In the genomic region with DNA sequence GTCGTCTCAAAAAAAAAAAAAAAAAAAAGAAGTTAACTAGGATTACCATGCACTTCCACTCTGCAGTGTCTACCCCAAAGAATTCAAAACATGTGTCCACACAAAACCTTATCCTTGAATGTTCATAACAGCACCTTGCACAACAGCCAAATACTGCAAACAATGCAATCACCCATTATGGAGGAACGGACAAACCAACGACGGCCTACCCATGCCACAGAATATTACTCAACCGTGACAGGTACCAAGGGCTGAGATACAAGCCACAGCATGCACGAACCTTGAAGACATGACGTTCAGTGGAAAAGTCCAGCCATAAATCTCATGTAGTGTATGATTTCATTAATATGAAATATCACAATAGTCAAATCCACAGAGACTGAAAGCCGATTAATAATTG, we compare ENCODE assay signal across 38 cellular contexts. TPM values are rescaled to one million over a fixed set of nuclear protein-coding genes. Genes with fewer than 3 reads are reported as not detected.
A peak's percentile ranks its signal among the peaks of the same experiment; 100 is the strongest.
DNase-seq lines count a peak whose midpoint lies in the region; ATAC-seq and TF ChIP-seq lines count a peak whose summit lies in the region.
"Had no signal": no experiment of that assay in that cellular context is flagged by ENCODE, and none has a peak within 500 bp of the region (broad histone marks: within the 10 kb centered on the region; RNA-seq: fewer than 3 reads in every experiment).

No MANE protein-coding gene starts in this region.

- H3K4me2 ChIP-seq in PC-9: no peak overlapping the region

- H4K20me1 ChIP-seq in PC-9 (ENCODE audit: insufficient read depth): no peaks in the 10 kb centered on the region

- H3K36me3 Mint-ChIP-seq in MCF 10A (ENCODE audit: insufficient read depth, unreplicated experiment) (no peaks in the 10 kb centered on the region), chondrocyte (ENCODE audit: low read depth) (peaks cover 3% of the 10 kb centered on the region)
- H3K36me3 Mint-ChIP-seq: activated naive CD8-positive, alpha-beta T cell treated with anti-CD3 and anti-CD28 coated beads, Interleukin-2, amount 10 ng/mL, durations not matched to agents 7 days and 5 days; stimulated activated memory B cell treated with anti-CD40 and anti-IgM and Interleukin-4, amounts not matched to agents 10 μg/mL and 1 μg/mL and 100 μg/mL, for 72 hours had no signal

- BruUV-seq in MCF 10A (replicated peaks; lab: Mats Ljungman, UMichigan) (no TSS peak), PC-9 (replicated peaks; lab: Mats Ljungman, UMichigan) (no TSS peak)

- POLR2A ChIA-PET in MCF 10A (lab: Yijun Ruan, JAX): interaction anchor here (0.7 to 3.0 kb wide), 11 partner anchors 9 to 476 kb away, joined by 3 to 22 read pairs (median 8); a partner anchor contains a TSS
- POLR2A ChIA-PET in PC-9 (lab: Charles Lee; ENCODE audit: unreplicated experiment): no interaction called here

- H3K4me1 Mint-ChIP-seq in MCF 10A (ENCODE audit: insufficient read depth, unreplicated experiment) (peaks cover 34% of the 10 kb centered on the region), chondrocyte (ENCODE audit: low read depth) (peaks cover 11% of the 10 kb centered on the region)

- H3K27me3 ChIP-seq in breast epithelium: peaks cover 10 to 54% of the 10 kb centered on the region in 2 donors
- H3K27me3 ChIP-seq in PC-9 (ENCODE audit: insufficient read depth, low read depth): peaks cover 49% of the 10 kb centered on the region

- no peaks in the 10 kb centered on the region for H3K9me3 ChIP-seq in breast epithelium
- H3K9me3 ChIP-seq in PC-9 (ENCODE audit: insufficient read depth, low read depth): no peaks in the 10 kb centered on the region; the same call in 1 of the 2 replicates
- H3K9me3 ChIP-seq: ascending aorta, BE2C, esophagus muscularis mucosa, mucosa of descending colon had no signal

- no peak for TF ChIP-seq POLR2A in breast epithelium (IDR thresholded peaks at IDR 0.05)

- no peaks in the 10 kb centered on the region for H3K79me2 ChIP-seq in PC-9 (ENCODE audit: low read depth)

- peak; percentile 95 for DNase-seq in MCF 10A (ENCODE audit: unreplicated experiment)
- no peak for DNase-seq in breast epithelium (ENCODE audit: low spot score in 2 of 2)
- DNase-seq in NCI-H526 treated with DMSO at 0.1 percent for 48 hours (lab: John Stamatoyannopoulos, UW): peak; percentile 35
- peak; percentile 98 for DNase-seq in epithelial cell of esophagus (ENCODE audit: low read depth)
- peak; percentile 37 for DNase-seq in renal cortical epithelial cell (ENCODE audit: low read depth)
- DNase-seq in chondrocyte (ENCODE audit: low spot score): no peak
- no peak for DNase-seq in PC-9
- DNase-seq: ACHN; activated B cell treated with CpG ODN at 0.5 μM for 24 hours; activated CD4-positive, alpha-beta T cell treated with anti-CD3 and anti-CD28 coated beads, Interleukin-2, amount 50 U/mL, for 1 hour; activated gamma-delta T cell; activated naive CD8-positive, alpha-beta T cell treated with anti-CD3 and anti-CD28 coated beads, Interleukin-2, amount 10 ng/mL, durations not matched to agents 7 days and 5 days; activated T-cell treated with anti-CD3 and anti-CD28 coated beads, Interleukin-2, amount 50 U/mL, for 1 hour; BE2C; cortex of kidney; effector memory CD4-positive, alpha-beta T cell; foreskin melanocyte; H9; hippocampal formation; Karpas-422; left cardiac atrium; mucosa of descending colon; NCI-H1930; NCI-H2227 treated with DMSO at 0.1 percent for 48 hours; NCI-H748 treated with DMSO at 0.1 percent for 48 hours; OCI-M1 had no signal

- H3K36me3 ChIP-seq in breast epithelium (no peaks in the 10 kb centered on the region), PC-9 (ENCODE audit: low read depth) (no peaks in the 10 kb centered on the region)
- H3K36me3 ChIP-seq: ascending aorta, BE2C, esophagus muscularis mucosa had no signal

- no peak overlapping the region for H3K27ac ChIP-seq in breast epithelium
- no peak overlapping the region for H3K27ac ChIP-seq in PC-9
- H3K27ac ChIP-seq: ascending aorta, esophagus muscularis mucosa, SK-N-MC had no signal

- H3K27ac Mint-ChIP-seq in MCF 10A (ENCODE audit: low read depth, unreplicated experiment): peak overlapping the region; percentile 67
- no peak overlapping the region for H3K27ac Mint-ChIP-seq in chondrocyte (ENCODE audit: unreplicated experiment)
- H3K27ac Mint-ChIP-seq: activated B cell treated with CpG ODN at 0.5 μM for 24 hours; activated naive CD8-positive, alpha-beta T cell treated with anti-CD3 and anti-CD28 coated beads, Interleukin-2, amount 10 ng/mL, durations not matched to agents 7 days and 5 days; H9; natural killer cell treated with Interleukin-12 subunit alpha and Interleukin-12 subunit beta and Interleukin-15 and Interleukin-18, amount 100 ng/mL, for 72 hours; stimulated activated memory B cell treated with anti-CD40 and anti-IgM and Interleukin-4, amounts not matched to agents 10 μg/mL and 1 μg/mL and 100 μg/mL, for 72 hours had no signal

- CTCF ChIA-PET in MCF 10A (lab: Yijun Ruan, JAX) (interaction anchor here (0.6 to 1.1 kb wide), 2 partner anchors 13 to 186 kb away, joined by 3 to 4 read pairs; no protein-coding TSS in a partner anchor), PC-9 (lab: Charles Lee) (interaction anchor here (0.6 kb wide), 1 partner anchor 22 kb away, joined by 3 read pairs; no protein-coding TSS in a partner anchor)

- intact Hi-C loops in MCF 10A (cut with micrococcal nuclease) (loop anchor here (2.0 kb wide), 1 partner anchor 13 kb away; no protein-coding TSS in a partner anchor), breast epithelium (cut with DNase I; ENCODE audit: low total_unique reads) (no loop called here), PC-9 (cut with micrococcal nuclease; ENCODE audit: unreplicated experiment) (no loop called here)

- peak overlapping the region; percentile 39 for H3K4me3 Mint-ChIP-seq in MCF 10A (ENCODE audit: unreplicated experiment)
- H3K4me3 Mint-ChIP-seq in chondrocyte (ENCODE audit: unreplicated experiment): no peak overlapping the region
- H3K4me3 Mint-ChIP-seq: activated B cell treated with CpG ODN at 0.5 μM for 24 hours; activated naive CD8-positive, alpha-beta T cell treated with anti-CD3 and anti-CD28 coated beads, Interleukin-2, amount 10 ng/mL, durations not matched to agents 7 days and 5 days; H9; natural killer cell treated with Interleukin-12 subunit alpha and Interleukin-12 subunit beta and Interleukin-15 and Interleukin-18, amount 100 ng/mL, for 72 hours; stimulated activated memory B cell treated with anti-CD40 and anti-IgM and Interleukin-4, amounts not matched to agents 10 μg/mL and 1 μg/mL and 100 μg/mL, for 72 hours had no signal

- no peak for TF ChIP-seq CTCF in MCF 10A (IDR thresholded peaks at IDR 0.05; ENCODE audit: unreplicated experiment)
- TF ChIP-seq CTCF in breast epithelium (IDR thresholded peaks at IDR 0.05): no peak
- TF ChIP-seq CTCF in epithelial cell of esophagus (IDR thresholded peaks at IDR 0.05; ENCODE audit: insufficient read depth, low read depth, low read length, missing control alignments): no peak
- no peak for TF ChIP-seq CTCF in chondrocyte (IDR thresholded peaks at IDR 0.05)
- TF ChIP-seq CTCF in PC-9 (conservative IDR thresholded peaks at IDR 0.05): no peak

- H3K27me3 Mint-ChIP-seq in MCF 10A (ENCODE audit: insufficient read depth, unreplicated experiment): peaks cover 42% of the 10 kb centered on the region
- H3K27me3 Mint-ChIP-seq in chondrocyte (ENCODE audit: low read depth): peaks cover 48% of the 10 kb centered on the region

- no peaks in the 10 kb centered on the region for H3K9me3 Mint-ChIP-seq in MCF 10A (ENCODE audit: unreplicated experiment)
- H3K9me3 Mint-ChIP-seq in chondrocyte (ENCODE audit: low read depth): no peaks in the 10 kb centered on the region
- H3K9me3 Mint-ChIP-seq: activated B cell treated with CpG ODN at 0.5 μM for 24 hours; activated naive CD8-positive, alpha-beta T cell treated with anti-CD3 and anti-CD28 coated beads, Interleukin-2, amount 10 ng/mL, durations not matched to agents 7 days and 5 days; natural killer cell treated with Interleukin-12 subunit alpha and Interleukin-12 subunit beta and Interleukin-15 and Interleukin-18, amount 100 ng/mL, for 72 hours; stimulated activated memory B cell treated with anti-CD40 and anti-IgM and Interleukin-4, amounts not matched to agents 10 μg/mL and 1 μg/mL and 100 μg/mL, for 72 hours had no signal

- no peaks in the 10 kb centered on the region for H3K9me2 ChIP-seq in PC-9 (ENCODE audit: insufficient read depth)

- H3K4me3 ChIP-seq in breast epithelium (no peak overlapping the region), epithelial cell of esophagus (ENCODE audit: low read length) (no peak overlapping the region), PC-9 (no peak overlapping the region)
- H3K4me3 ChIP-seq: ascending aorta, esophagus muscularis mucosa, lung, mucosa of descending colon, SK-N-MC had no signal

- H3F3A ChIP-seq in PC-9 (ENCODE audit: insufficient read depth, low read depth): peaks cover 20% of the 10 kb centered on the region

- H2AFZ ChIP-seq in PC-9: no peak overlapping the region

- ATAC-seq in HG03520 (IDR thresholded peaks at IDR 0.05; ENCODE audit: unreplicated experiment): no peak
- ATAC-seq: left cardiac atrium; mucosa of descending colon; natural killer cell treated with Interleukin-12 subunit alpha and Interleukin-12 subunit beta and Interleukin-15 and Interleukin-18, amount 100 ng/mL, for 72 hours; stimulated activated memory B cell treated with anti-CD40 and anti-IgM and Interleukin-4, amounts not matched to agents 10 μg/mL and 1 μg/mL and 100 μg/mL, for 72 hours had no signal

- no peaks in the 10 kb centered on the region for H3K4me1 ChIP-seq in breast epithelium
- H3K4me1 ChIP-seq in PC-9 (replicated peaks; ENCODE audit: insufficient read depth): no peaks in the 10 kb centered on the region
- H3K4me1 ChIP-seq: ascending aorta, BE2C had no signal

RNA-seq across cellular contexts. Expression of a gene that starts 3.0 kb away (rescaled TPM):
- not detected in 2 replicates for total RNA-seq in MCF 10A (2022)
- total RNA-seq in breast epithelium: under 1 TPM in 1 of 3 donors, not detected in 2; 0.29 TPM
- total RNA-seq in renal cortical epithelial cell: not detected in 2 replicates
- not detected in 3 replicates for total RNA-seq in chondrocyte
- total RNA-seq in PC-9 (2021): not detected in 2 replicates
- total RNA-seq: activated B cell treated with CpG ODN at 0.5 μM for 24 hours; activated naive CD8-positive, alpha-beta T cell treated with anti-CD3 and anti-CD28 coated beads, Interleukin-2, amount 10 ng/mL, durations not matched to agents 7 days and 5 days; cardiac septum; G401; left cardiac atrium; natural killer cell treated with Interleukin-12 subunit alpha and Interleukin-12 subunit beta and Interleukin-15 and Interleukin-18, amount 100 ng/mL, for 72 hours; omental fat pad; T-helper 1 cell treated with Interleukin-12 subunit alpha and Interleukin-12 subunit beta and Interleukin-4 antibody, amounts not matched to agents 30 ng/mL and 1 ng/mL, for 36 hours had no signal

RNA-seq across cellular contexts. Expression of a gene that starts 15.4 kb away (rescaled TPM):
- total RNA-seq in MCF 10A (2022): 34.3 and 59.9 TPM in 2 replicates
- 10 to 100 TPM; 42.7 to 71.5 (median 57.0) TPM for total RNA-seq in breast epithelium
- total RNA-seq in renal cortical epithelial cell: 64.3 and 69.8 TPM in 2 replicates
- 39.8 to 47.2 TPM (median 39.8 TPM) in 3 replicates for total RNA-seq in chondrocyte
- total RNA-seq in PC-9 (2021): 92.4 and 113 TPM in 2 replicates

RNA-seq across cellular contexts. Expression of a gene that starts 18.5 kb away (rescaled TPM):
- total RNA-seq in MCF 10A (2022): 0.23 and 0.32 TPM in 2 replicates
- total RNA-seq in breast epithelium: not detected
- total RNA-seq in renal cortical epithelial cell: not detected in 2 replicates
- total RNA-seq in chondrocyte: not detected in 3 replicates
- 0.73 and 0.74 TPM in 2 replicates for total RNA-seq in PC-9 (2021)
- total RNA-seq: activated B cell treated with CpG ODN at 0.5 μM for 24 hours; activated naive CD8-positive, alpha-beta T cell treated with anti-CD3 and anti-CD28 coated beads, Interleukin-2, amount 10 ng/mL, durations not matched to agents 7 days and 5 days; ascending aorta; cardiac septum; esophagus muscularis mucosa; G401; left cardiac atrium; lung; mucosa of descending colon; natural killer cell treated with Interleukin-12 subunit alpha and Interleukin-12 subunit beta and Interleukin-15 and Interleukin-18, amount 100 ng/mL, for 72 hours; omental fat pad; subcutaneous adipose tissue; T-helper 1 cell treated with Interleukin-12 subunit alpha and Interleukin-12 subunit beta and Interleukin-4 antibody, amounts not matched to agents 30 ng/mL and 1 ng/mL, for 36 hours had no signal

RNA-seq across cellular contexts. Expression of a gene that starts 30.4 kb away (rescaled TPM):
- total RNA-seq in MCF 10A (2022): 6.2 and 12.1 TPM in 2 replicates
- 1 to 10 TPM; 2.1 to 4.4 (median 4.3) TPM for total RNA-seq in breast epithelium
- 3.5 and 6.0 TPM in 2 replicates for total RNA-seq in renal cortical epithelial cell
- total RNA-seq in chondrocyte: 9.1 to 9.7 TPM (median 9.4 TPM) in 3 replicates
- 17.7 and 19.3 TPM in 2 replicates for total RNA-seq in PC-9 (2021)

RNA-seq across cellular contexts. Expression of a gene that starts 38.5 kb away (rescaled TPM):
- total RNA-seq in MCF 10A (2022) (331 and 345 TPM in 2 replicates), breast epithelium (1 to 10 TPM; 7.2 to 9.0 (median 8.9) TPM), renal cortical epithelial cell (13.6 and 45.3 TPM in 2 replicates), chondrocyte (60.0 to 79.7 TPM (median 78.6 TPM) in 3 replicates), PC-9 (2021) (359 and 395 TPM in 2 replicates)

Comparison
In these comparisons a context has a peak if more than half of its experiments do, and no peak if none do; other contexts are left out.
1. DNase-seq: peak in MCF 10A (single experiment), NCI-H526 treated with DMSO at 0.1 percent for 48 hours (single experiment), epithelial cell of esophagus (single experiment) and renal cortical epithelial cell (single experiment); none in breast epithelium (0 of 2), chondrocyte (single experiment) and PC-9 (0 of 2).